In the genomic region with DNA sequence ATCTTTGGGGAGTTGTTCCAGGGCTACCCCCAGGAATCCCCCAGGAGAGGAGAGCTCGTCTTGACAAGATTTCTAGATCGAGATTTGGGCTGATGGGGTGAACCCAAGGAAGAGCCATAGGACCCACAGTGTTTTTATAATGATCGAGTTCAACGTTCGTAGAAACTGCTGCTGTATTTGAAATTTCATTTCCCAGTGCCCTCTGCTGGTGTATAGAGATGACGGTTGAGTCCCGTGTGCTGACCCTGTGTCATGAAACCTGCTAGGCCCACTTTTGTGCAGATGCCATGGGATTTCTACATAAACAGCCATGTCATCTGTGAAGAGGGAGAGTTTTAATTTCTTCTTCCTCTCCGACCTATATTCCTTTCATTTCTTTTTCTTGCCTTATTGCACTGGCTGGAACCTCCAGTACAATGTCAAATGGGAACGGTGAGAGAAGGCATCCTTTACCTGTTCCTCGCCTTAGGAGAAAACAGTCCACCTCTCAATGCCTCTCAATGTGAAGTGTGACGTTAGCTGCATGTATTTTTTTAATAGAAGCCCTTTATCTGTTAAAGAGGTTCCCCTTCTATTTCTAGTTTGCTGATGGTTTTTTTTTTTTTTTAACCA, we compare ENCODE assay signal across 32 cellular contexts. TPM values are rescaled to one million over a fixed set of nuclear protein-coding genes. Genes with fewer than 3 reads are reported as not detected.
"Had no signal": no experiment of that assay in that cellular context is flagged by ENCODE, and none has a peak within 500 bp of the region (broad histone marks: within the 10 kb centered on the region; RNA-seq: fewer than 3 reads in every experiment).

No MANE protein-coding gene starts in this region.

- DNase-seq: activated CD4-positive, alpha-beta memory T cell treated with anti-CD3 and anti-CD28 coated beads, Interleukin-2, amount 10 ng/mL, durations not matched to agents 7 days and 5 days; activated CD4-positive, alpha-beta T cell treated with anti-CD3 and anti-CD28 coated beads for 1 hour; activated CD4-positive, alpha-beta T cell treated with anti-CD3 and anti-CD28 coated beads for 48 hours; activated CD4-positive, CD25-positive, alpha-beta regulatory T cell; activated CD8-positive, alpha-beta memory T cell treated with anti-CD3 and anti-CD28 coated beads for 24 hours; activated CD8-positive, alpha-beta memory T cell treated with anti-CD3 and anti-CD28 coated beads, Interleukin-2, amount 10 ng/mL, durations not matched to agents 7 days and 5 days; activated CD8-positive, alpha-beta memory T cell treated with anti-CD3 and anti-CD28 coated beads, Interleukin-2, amount 50 U/mL, for 48 hours; activated effector memory CD4-positive, alpha-beta T cell treated with anti-CD3 and anti-CD28 coated beads, Interleukin-2, amount 50 U/mL, for 16 hours; activated naive CD4-positive, alpha-beta T cell treated with Interleukin-2 at 50 U/mL for 16 hours; activated naive CD8-positive, alpha-beta T cell treated with anti-CD3 and anti-CD28 coated beads, Interleukin-2, amount 10 ng/mL, durations not matched to agents 7 days and 5 days; activated T-cell treated with anti-CD3 and anti-CD28 coated beads, Interleukin-2, amount 50 U/mL, for 72 hours; amygdala; body of pancreas; caudate nucleus; cerebellar nuclear complex; MV-4-11; NCI-H1092; NCI-H1436 treated with DMSO at 0.1 percent for 48 hours; NCI-H1694 treated with DMSO at 0.1 percent for 48 hours; NCI-H2029; NCI-H345; NCI-H524 treated with DMSO at 0.1 percent for 48 hours; SHP77; SJCRH30; T1000; WERI-Rb-1 had no signal

- H3K27ac ChIP-seq: body of pancreas, breast epithelium, SJCRH30, SK-N-MC, WERI-Rb-1 had no signal

- H3K4me3 Mint-ChIP-seq: activated CD4-positive, alpha-beta memory T cell treated with anti-CD3 and anti-CD28 coated beads, Interleukin-2, amount 10 ng/mL, durations not matched to agents 7 days and 5 days; activated CD8-positive, alpha-beta memory T cell treated with anti-CD3 and anti-CD28 coated beads, Interleukin-2, amount 10 ng/mL, durations not matched to agents 7 days and 5 days; activated naive CD4-positive, alpha-beta T cell treated with anti-CD3 and anti-CD28 coated beads, Interleukin-2, amount 50 U/mL, for 24 hours; activated naive CD8-positive, alpha-beta T cell treated with anti-CD3 and anti-CD28 coated beads, Interleukin-2, amount 10 ng/mL, durations not matched to agents 7 days and 5 days; activated T-cell treated with anti-CD3 and anti-CD28 coated beads, Interleukin-2, amount 50 U/mL, for 72 hours; activated T-helper 17 cell treated with anti-CD3 and anti-CD28 coated beads, Interleukin-2, amount 50 U/mL, for 72 hours had no signal

- H3K27me3 Mint-ChIP-seq: activated CD8-positive, alpha-beta memory T cell treated with anti-CD3 and anti-CD28 coated beads, Interleukin-2, amount 10 ng/mL, durations not matched to agents 7 days and 5 days; activated naive CD4-positive, alpha-beta T cell treated with anti-CD3 and anti-CD28 coated beads, Interleukin-2, amount 50 U/mL, for 24 hours had no signal

- H3K36me3 ChIP-seq: breast epithelium, SJCRH30, WERI-Rb-1 had no signal

- H3K4me3 ChIP-seq: body of pancreas, breast epithelium, SJCRH30, SK-N-MC had no signal

- H3K9me3 ChIP-seq: body of pancreas had no signal

- FAIRE-seq: astrocyte had no signal

- H3K27me3 ChIP-seq: body of pancreas had no signal

- H3K4me1 ChIP-seq: body of pancreas, breast epithelium, SJCRH30 had no signal

- H3K27ac Mint-ChIP-seq: activated CD4-positive, alpha-beta memory T cell treated with anti-CD3 and anti-CD28 coated beads, Interleukin-2, amount 10 ng/mL, durations not matched to agents 7 days and 5 days; activated CD8-positive, alpha-beta memory T cell treated with anti-CD3 and anti-CD28 coated beads, Interleukin-2, amount 10 ng/mL, durations not matched to agents 7 days and 5 days; activated naive CD4-positive, alpha-beta T cell treated with anti-CD3 and anti-CD28 coated beads, Interleukin-2, amount 50 U/mL, for 24 hours; activated naive CD8-positive, alpha-beta T cell treated with anti-CD3 and anti-CD28 coated beads, Interleukin-2, amount 10 ng/mL, durations not matched to agents 7 days and 5 days; activated T-cell treated with anti-CD3 and anti-CD28 coated beads, Interleukin-2, amount 50 U/mL, for 72 hours; activated T-helper 17 cell treated with anti-CD3 and anti-CD28 coated beads, Interleukin-2, amount 50 U/mL, for 72 hours had no signal

- ATAC-seq: activated CD8-positive, alpha-beta memory T cell treated with anti-CD3 and anti-CD28 coated beads, Interleukin-2, amount 10 ng/mL, durations not matched to agents 7 days and 5 days; activated T-cell treated with anti-CD3 and anti-CD28 coated beads, Interleukin-2, amount 50 U/mL, for 72 hours; activated T-helper 17 cell treated with anti-CD3 and anti-CD28 coated beads, Interleukin-2, amount 50 U/mL, for 72 hours; body of pancreas had no signal

- H3K9me3 Mint-ChIP-seq: activated CD4-positive, alpha-beta memory T cell treated with anti-CD3 and anti-CD28 coated beads, Interleukin-2, amount 10 ng/mL, durations not matched to agents 7 days and 5 days; activated naive CD4-positive, alpha-beta T cell treated with anti-CD3 and anti-CD28 coated beads, Interleukin-2, amount 50 U/mL, for 24 hours; activated T-cell treated with anti-CD3 and anti-CD28 coated beads, Interleukin-2, amount 50 U/mL, for 72 hours; activated T-helper 17 cell treated with anti-CD3 and anti-CD28 coated beads, Interleukin-2, amount 50 U/mL, for 72 hours had no signal

RNA-seq across cellular contexts. Expression of gene NTSR1, which starts 28.6 kb away (rescaled TPM):
- total RNA-seq: activated CD4-positive, alpha-beta memory T cell treated with anti-CD3 and anti-CD28 coated beads, Interleukin-2, amount 10 ng/mL, durations not matched to agents 7 days and 5 days; activated CD8-positive, alpha-beta memory T cell treated with anti-CD3 and anti-CD28 coated beads, Interleukin-2, amount 10 ng/mL, durations not matched to agents 7 days and 5 days; activated T-cell treated with anti-CD3 and anti-CD28 coated beads, Interleukin-2, amount 50 U/mL, for 72 hours; activated T-helper 17 cell treated with anti-CD3 and anti-CD28 coated beads, Interleukin-2, amount 50 U/mL, for 72 hours; body of pancreas; T-helper 1 cell treated with Interleukin-12 subunit alpha and Interleukin-12 subunit beta and Interleukin-4 antibody, amounts not matched to agents 30 ng/mL and 1 ng/mL, for 36 hours had no signal
